In the genomic region with DNA sequence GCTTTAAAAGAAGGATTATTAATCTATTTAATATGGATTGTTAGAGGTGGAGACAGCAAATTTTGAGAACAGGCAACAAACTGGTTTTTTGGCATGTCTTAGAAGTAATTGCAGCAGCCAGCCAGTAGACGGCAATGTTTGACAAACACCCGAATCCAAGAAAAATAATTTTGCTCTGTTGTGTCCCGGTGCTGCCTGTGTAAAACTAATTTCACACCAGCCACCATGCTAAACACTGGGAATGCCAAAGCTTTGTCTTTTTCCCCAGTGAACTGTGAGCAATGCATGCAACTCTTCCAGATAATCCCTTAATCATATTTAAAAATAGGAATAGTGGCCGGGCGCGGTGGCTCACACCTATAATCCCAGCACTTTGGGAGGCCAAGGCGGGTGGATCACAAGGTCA, we compare ENCODE assay signal across 8 cellular contexts. TPM values are rescaled to one million over a fixed set of nuclear protein-coding genes. Genes with fewer than 3 reads are reported as not detected.
A peak's percentile ranks its signal among the peaks of the same experiment; 100 is the strongest.
DNase-seq lines count a peak whose midpoint lies in the region; ATAC-seq and TF ChIP-seq lines count a peak whose summit lies in the region.

No MANE protein-coding gene starts in this region.

- no peak overlapping the region for H3K27ac ChIP-seq in Panc1 (ENCODE audit: low read length)

- intact Hi-C loops in Panc1 (cut with micrococcal nuclease; ENCODE audit: unreplicated experiment): loop anchor here (2.0 to 5.0 kb wide), 2 partner anchors 217 to 317 kb away; no protein-coding TSS in a partner anchor

- no peaks in the 10 kb centered on the region for H3K27me3 ChIP-seq in Panc1 (ENCODE audit: control insufficient read depth, insufficient read depth, low read length)

- H3K4me1 ChIP-seq in Panc1 (ENCODE audit: control insufficient read depth, insufficient read depth, low read length): no peaks in the 10 kb centered on the region

- in situ Hi-C loops in Panc1 (cut with HindIII; ENCODE audit: low pct_unique_long_range_greater_than_20kb, low sequenced_read_pairs): no loop called here

- H3K36me3 ChIP-seq in Panc1 (ENCODE audit: control insufficient read depth, insufficient read depth, low read length): no peaks in the 10 kb centered on the region

- no peaks in the 10 kb centered on the region for H3K9me3 ChIP-seq in Panc1 (ENCODE audit: control insufficient read depth, insufficient read depth, low read depth, low read length)

- POLR2A ChIA-PET in Panc1 (lab: Charles Lee): no interaction called here

- TF ChIP-seq CTCF in Panc1 (IDR thresholded peaks at IDR 0.05): peak; percentile 88
- peak; percentile 92 for TF ChIP-seq CTCF in epithelial cell of proximal tubule (conservative IDR thresholded peaks at IDR 0.05; ENCODE audit: low read depth, low read length)

- CTCF ChIA-PET in Panc1 (lab: Charles Lee): interaction anchor here (1.4 kb wide), 1 partner anchor 317 kb away, joined by 3 read pairs; no protein-coding TSS in a partner anchor

- peak; percentile 55 for DNase-seq in NCI-H1436 (lab: John Stamatoyannopoulos, UW)
- DNase-seq in NCI-H1436 treated with DMSO at 0.1 percent for 48 hours (lab: John Stamatoyannopoulos, UW): no peak
- no peak for DNase-seq in Panc1 (ENCODE audit: low read depth, low spot score)
- DNase-seq in epithelial cell of proximal tubule (ENCODE audit: low read depth): no peak
- peak in 30 of 56 donors; percentile 0 to 49 (median 4) for DNase-seq in nucleus accumbens (lab: John Stamatoyannopoulos, UW)

- no TSS peak for BruUV-seq in Panc1 (replicated peaks; lab: Mats Ljungman, UMichigan)

- peak; percentile 37 for ATAC-seq in GM18520 (IDR thresholded peaks at IDR 0.05; ENCODE audit: unreplicated experiment)
- ATAC-seq in HG03280 (IDR thresholded peaks at IDR 0.05; ENCODE audit: unreplicated experiment): peak; percentile 70
- no peak for ATAC-seq in Panc1
- no peak for ATAC-seq in esophagus mucosa

- H3K4me3 ChIP-seq in Panc1 (ENCODE audit: low read depth in 2 of 2, low read length in 2 of 2): no peak overlapping the region
- H3K4me3 ChIP-seq in epithelial cell of proximal tubule (ENCODE audit: low read depth, low read length): no peak overlapping the region

RNA-seq across cellular contexts. Expression of a gene that starts 25.9 kb away (rescaled TPM):
- total RNA-seq in Panc1 (2021; ENCODE audit: unreplicated experiment): not detected
- polyA plus RNA-seq in Panc1 (2012; ENCODE audit: insufficient read length): not detected
- total RNA-seq in epithelial cell of proximal tubule: not detected in 2 replicates
- not detected for total RNA-seq in esophagus mucosa

Comparison
In these comparisons a context has a peak if more than half of its experiments do, and no peak if none do; other contexts are left out.
1. DNase-seq: peak in NCI-H1436 (single experiment) and nucleus accumbens (30 of 56); none in NCI-H1436 treated with DMSO at 0.1 percent for 48 hours (single experiment), Panc1 (single experiment) and epithelial cell of proximal tubule (single experiment).
2. ATAC-seq: peak in GM18520 (single experiment) and HG03280 (single experiment); none in Panc1 (single experiment) and esophagus mucosa (single experiment).